In genomic region chr4:77728420-77728819, GRCh38 we compare ENCODE assay signal across 23 cellular contexts.
DNase-seq lines count a peak whose midpoint lies in the region; ATAC-seq, FAIRE-seq and TF ChIP-seq lines count a peak whose summit lies in the region.
"Had no signal": no experiment of that assay in that cellular context is flagged by ENCODE, and none has a peak within 500 bp of the region (broad histone marks: within the 10 kb centered on the region; RNA-seq: fewer than 3 reads in every experiment).

No MANE protein-coding gene starts in this region.

- no peak for TF ChIP-seq POLR2A in vagina (IDR thresholded peaks at IDR 0.05)

- DNase-seq in BE2C (no peak), WTC11 (ENCODE audit: low spot score) (no peak), kidney epithelial cell (ENCODE audit: low read depth) (no peak), kidney (no peak), vagina (ENCODE audit: extremely low spot score in 2 of 2) (no peak), NCI-H187 treated with DMSO at 0.1 percent for 48 hours (lab: John Stamatoyannopoulos, UW) (no peak)
- no peak for DNase-seq in CD8-positive, alpha-beta T cell
- DNase-seq in activated CD8-positive, alpha-beta memory T cell treated with anti-CD3 and anti-CD28 coated beads, Interleukin-2, amount 50 U/mL, for 48 hours = no peak
- DNase-seq: activated gamma-delta T cell treated with Interleukin-2 at 50 U/mL for 16 hours; effector CD4-positive, alpha-beta T cell; EL; mesenchymal stem cell; NCI-H1092 treated with DMSO at 0.1 percent for 48 hours; NCI-H2081; NCI-H446; psoas muscle; stimulated activated CD4-positive, alpha-beta T cell treated with anti-CD3 and anti-CD28 coated beads, Interleukin-2, amount 100 ng/mL, for 48 hours; stomach; T1000; trophoblast cell had no signal

- peaks cover 3% of the 10 kb centered on the region; the same call in 1 of the 2 replicates for H3K36me3 ChIP-seq in BE2C
- peaks cover 54% of the 10 kb centered on the region for H3K36me3 ChIP-seq in CD8-positive, alpha-beta T cell (ENCODE audit: insufficient read depth, low read length)
- no peaks in the 10 kb centered on the region for H3K36me3 ChIP-seq in kidney epithelial cell (ENCODE audit: control insufficient read depth, insufficient read depth, low read length)
- peaks cover 5 to 10% of the 10 kb centered on the region in 2 donors for H3K36me3 ChIP-seq in kidney (ENCODE audit: control insufficient read depth in 1 of 2, insufficient read depth in 2 of 2, low read length in 2 of 2)
- H3K36me3 ChIP-seq in vagina = peaks cover 0 to 35% of the 10 kb centered on the region in 2 donors

- no peak overlapping the region for H3K4me3 ChIP-seq in BE2C (ENCODE audit: low read depth, low read length)
- H3K4me3 ChIP-seq in CD8-positive, alpha-beta T cell (ENCODE audit: low read depth, low read length) = no peak overlapping the region
- no peak overlapping the region for H3K4me3 ChIP-seq in kidney epithelial cell (ENCODE audit: low read depth, low read length)
- no peak overlapping the region for H3K4me3 ChIP-seq in kidney (ENCODE audit: low read length in 2 of 2)
- H3K4me3 ChIP-seq in vagina = no peak overlapping the region
- H3K4me3 ChIP-seq: ascending aorta, psoas muscle, skin epidermis, stomach had no signal

- H3K4me3 Mint-ChIP-seq in CD8-positive, alpha-beta T cell = no peak overlapping the region
- no peak overlapping the region for H3K4me3 Mint-ChIP-seq in WTC11

- no peak for FAIRE-seq in kidney (lab: Jason Lieb, UNC)
- FAIRE-seq: frontal cortex had no signal

- no peak for ATAC-seq in CD8-positive, alpha-beta T cell
- ATAC-seq in WTC11 = peak; percentile 65
- ATAC-seq: psoas muscle had no signal

- peak overlapping the region; percentile 66 for H3K27ac Mint-ChIP-seq in CD8-positive, alpha-beta T cell
- no peak overlapping the region for H3K27ac Mint-ChIP-seq in WTC11

- no peak overlapping the region for H3K27ac ChIP-seq in CD8-positive, alpha-beta T cell (ENCODE audit: low read depth, low read length)
- H3K27ac ChIP-seq in kidney (ENCODE audit: low read depth in 2 of 2, low read length in 2 of 2) = no peak overlapping the region
- no peak overlapping the region for H3K27ac ChIP-seq in vagina
- H3K27ac ChIP-seq: ascending aorta, psoas muscle, skin epidermis, stomach had no signal

- H3K4me1 Mint-ChIP-seq in CD8-positive, alpha-beta T cell (ENCODE audit: low read depth) = peaks cover 42% of the 10 kb centered on the region
- H3K4me1 Mint-ChIP-seq in WTC11 = no peaks in the 10 kb centered on the region

- no peaks in the 10 kb centered on the region for H3K4me1 ChIP-seq in BE2C
- H3K4me1 ChIP-seq in CD8-positive, alpha-beta T cell (ENCODE audit: insufficient read depth, low read length) = no peaks in the 10 kb centered on the region
- no peaks in the 10 kb centered on the region for H3K4me1 ChIP-seq in kidney (ENCODE audit: control insufficient read depth in 1 of 2, insufficient read depth in 1 of 2, low read depth in 1 of 2, low read length in 2 of 2)
- no peaks in the 10 kb centered on the region for H3K4me1 ChIP-seq in vagina
- H3K4me1 ChIP-seq: ascending aorta, psoas muscle had no signal

- H3K27me3 Mint-ChIP-seq in CD8-positive, alpha-beta T cell (ENCODE audit: low read depth) = no peaks in the 10 kb centered on the region
- no peaks in the 10 kb centered on the region for H3K27me3 Mint-ChIP-seq in WTC11 (ENCODE audit: low read depth)

- no peaks in the 10 kb centered on the region for H3K9me3 Mint-ChIP-seq in CD8-positive, alpha-beta T cell
- H3K9me3 Mint-ChIP-seq in WTC11 = no peaks in the 10 kb centered on the region

- no peak overlapping the region for H3K9ac ChIP-seq in kidney (ENCODE audit: low read length in 2 of 2)

- H3K36me3 Mint-ChIP-seq in CD8-positive, alpha-beta T cell = peaks cover 81% of the 10 kb centered on the region
- no peaks in the 10 kb centered on the region for H3K36me3 Mint-ChIP-seq in WTC11

- TF ChIP-seq CTCF in BE2C (IDR thresholded peaks at IDR 0.05; ENCODE audit: low read depth, low read length) = peak; percentile 11; the same call in 1 of the 2 replicates
- peak; percentile 23 for TF ChIP-seq CTCF in CD8-positive, alpha-beta T cell (IDR thresholded peaks at IDR 0.05)
- no peak for TF ChIP-seq CTCF in WTC11 (IDR thresholded peaks at IDR 0.05)
- TF ChIP-seq CTCF in kidney epithelial cell (IDR thresholded peaks at IDR 0.05; ENCODE audit: insufficient read depth, low read length, poor library complexity, severe bottlenecking) = peak; percentile 1
- TF ChIP-seq CTCF in kidney (IDR thresholded peaks at IDR 0.05; ENCODE audit: borderline replicate concordance, extremely low read depth, insufficient read depth) = no peak
- no peak for TF ChIP-seq CTCF in vagina (IDR thresholded peaks at IDR 0.05)

- CTCF ChIA-PET in CD8-positive, alpha-beta T cell (lab: Charles Lee) = interaction anchor here (0.9 to 1.2 kb wide), 3 partner anchors 33 to 190 kb away, joined by 3 read pairs; partner anchors contain the start of gene MRPL1
- CTCF ChIA-PET in WTC11 (lab: Charles Lee) = interaction anchor here (0.6 to 1.6 kb wide), 10 partner anchors 12 to 90 kb away, joined by 3 to 10 read pairs (median 4); no protein-coding TSS in a partner anchor

- no peaks in the 10 kb centered on the region for H3K27me3 ChIP-seq in BE2C
- no peaks in the 10 kb centered on the region for H3K27me3 ChIP-seq in CD8-positive, alpha-beta T cell (ENCODE audit: insufficient read depth, low read length)
- no peaks in the 10 kb centered on the region for H3K27me3 ChIP-seq in kidney epithelial cell (ENCODE audit: control insufficient read depth, insufficient read depth, low read length)
- H3K27me3 ChIP-seq in vagina = no peaks in the 10 kb centered on the region
- H3K27me3 ChIP-seq: ascending aorta, stomach had no signal

- H3K9me3 ChIP-seq in BE2C (no peaks in the 10 kb centered on the region), kidney (ENCODE audit: control insufficient read depth in 1 of 2, low read length in 2 of 2) (no peaks in the 10 kb centered on the region), vagina (no peaks in the 10 kb centered on the region)
- H3K9me3 ChIP-seq in CD8-positive, alpha-beta T cell (ENCODE audit: low read length) = no peaks in the 10 kb centered on the region
- H3K9me3 ChIP-seq: ascending aorta, psoas muscle, stomach had no signal

- intact Hi-C loops in CD8-positive, alpha-beta T cell (cut with DNase I, micrococcal nuclease) = no loop called here
- intact Hi-C loops in kidney (cut with DNase I) = no loop called here
- intact Hi-C loops in vagina (cut with DNase I) = no loop called here

- POLR2A ChIA-PET in CD8-positive, alpha-beta T cell (lab: Charles Lee) = interaction anchor here (0.6 kb wide), 1 partner anchor 10 kb away, joined by 3 read pairs; no protein-coding TSS in a partner anchor
- POLR2A ChIA-PET in WTC11 (lab: Charles Lee) = no interaction called here

TF ChIP-seq in WTC11, 78 proteins besides CTCF, POLR2A, EP300 and RAD21 (continues in another document):
- TF ChIP-seq NFYB (CRISPR knock-in tag; conservative IDR thresholded peaks at IDR 0.05; ENCODE audit: low read depth) = no peak
- TF ChIP-seq MAX (CRISPR knock-in tag; IDR thresholded peaks at IDR 0.05) = no peak
- no peak for TF ChIP-seq ATF3 (CRISPR knock-in tag; conservative IDR thresholded peaks at IDR 0.05)
- no peak for TF ChIP-seq ZNF532 (CRISPR knock-in tag; IDR thresholded peaks at IDR 0.05; ENCODE audit: borderline replicate concordance)
- no peak for TF ChIP-seq PREB (CRISPR knock-in tag; IDR thresholded peaks at IDR 0.05; ENCODE audit: borderline replicate concordance)

Comparison
In these comparisons a context has a peak if more than half of its experiments do, and no peak if none do; other contexts are left out.
1. CTCF ChIP-seq: peak in BE2C (single experiment), CD8-positive, alpha-beta T cell (single experiment) and kidney epithelial cell (single experiment); none in WTC11 (single experiment), kidney (single experiment) and vagina (0 of 3).